In the genomic region with DNA sequence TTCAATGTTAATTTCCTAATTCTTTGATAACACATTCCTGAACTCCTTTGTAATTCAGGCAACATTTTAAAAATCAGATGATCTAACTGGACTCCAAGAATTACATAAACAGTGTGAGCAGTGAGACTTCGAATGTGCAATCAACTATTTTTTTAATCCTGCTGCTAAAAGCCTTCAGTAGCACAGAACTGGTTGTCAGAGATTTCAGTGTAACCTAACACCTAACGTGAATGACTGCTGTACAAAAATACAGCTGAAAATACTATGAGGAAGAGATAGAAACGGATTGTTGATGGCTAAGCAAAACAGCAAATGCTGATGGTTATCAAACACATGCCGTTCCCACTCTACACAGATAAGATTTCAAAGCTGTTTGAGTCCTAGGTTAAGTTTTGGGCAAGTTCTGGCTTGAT, we compare ENCODE assay signal across 8 cellular contexts. TPM values are rescaled to one million over a fixed set of nuclear protein-coding genes. Genes with fewer than 3 reads are reported as not detected.
DNase-seq lines count a peak whose midpoint lies in the region; ATAC-seq and TF ChIP-seq lines count a peak whose summit lies in the region.

No MANE protein-coding gene starts in this region.

- peaks cover 58% of the 10 kb centered on the region for H3K4me1 ChIP-seq in body of pancreas
- H3K4me1 ChIP-seq in right atrium auricular region = peaks cover 0 to 59% of the 10 kb centered on the region in 2 donors
- peaks cover 46% of the 10 kb centered on the region for H3K4me1 ChIP-seq in skeletal muscle satellite cell (ENCODE audit: control insufficient read depth, insufficient read depth, low read length)

- H3K36me3 ChIP-seq in body of pancreas (replicated peaks in 1 of 2; ENCODE audit: insufficient read depth in 1 of 2, low read depth in 2 of 2) = no peaks in the 10 kb centered on the region
- H3K36me3 ChIP-seq in right atrium auricular region = no peaks in the 10 kb centered on the region
- H3K36me3 ChIP-seq in skeletal muscle satellite cell (ENCODE audit: insufficient read depth, low read length) = no peaks in the 10 kb centered on the region

- TF ChIP-seq CTCF in body of pancreas (IDR thresholded peaks at IDR 0.05) = no peak
- TF ChIP-seq CTCF in right atrium auricular region (IDR thresholded peaks at IDR 0.05) = no peak

- H3K27ac ChIP-seq in body of pancreas (peak overlapping the region; percentile 63 to 82 (median 80)), right atrium auricular region (peak overlapping the region; percentile 50 to 71)

- 9 to 11% methylated on average over 4 of the region's 4 CpGs for WGBS in body of pancreas, 2 donors

- peak; percentile 39 for DNase-seq in M059J (ENCODE audit: low read depth)
- DNase-seq in body of pancreas = no peak
- no peak for DNase-seq in right atrium auricular region (ENCODE audit: low spot score)
- DNase-seq in dedifferentiated amniotic fluid mesenchymal stem cell (ENCODE audit: extremely low spot score) = no peak
- no peak for DNase-seq in NOMO-1 treated with dmso at 0.1 percent for 144 hours (lab: John Stamatoyannopoulos, UW; ENCODE audit: unreplicated experiment)

- peak; percentile 75 for ATAC-seq in body of pancreas
- ATAC-seq in GM18861 (IDR thresholded peaks at IDR 0.05; ENCODE audit: unreplicated experiment) = no peak
- no peak for ATAC-seq in HG02610 (IDR thresholded peaks at IDR 0.05; ENCODE audit: unreplicated experiment)

- no peaks in the 10 kb centered on the region for H3K27me3 ChIP-seq in body of pancreas
- no peaks in the 10 kb centered on the region for H3K27me3 ChIP-seq in right atrium auricular region
- no peaks in the 10 kb centered on the region for H3K27me3 ChIP-seq in skeletal muscle satellite cell (ENCODE audit: control insufficient read depth, insufficient read depth, low read length)

- H3K9ac ChIP-seq in skeletal muscle satellite cell (ENCODE audit: low read depth, low read length) = no peak overlapping the region

- no peak for TF ChIP-seq POLR2A in body of pancreas (IDR thresholded peaks at IDR 0.05)

- H3K4me2 ChIP-seq in skeletal muscle satellite cell (ENCODE audit: low read length) = peak overlapping the region; percentile 64

- H3K4me3 ChIP-seq in body of pancreas = no peak overlapping the region
- H3K4me3 ChIP-seq in right atrium auricular region = no peak overlapping the region
- peak overlapping the region; percentile 33 for H3K4me3 ChIP-seq in skeletal muscle satellite cell (ENCODE audit: low read length)

- H3K9me3 ChIP-seq in body of pancreas = no peaks in the 10 kb centered on the region
- no peaks in the 10 kb centered on the region for H3K9me3 ChIP-seq in right atrium auricular region
- no peaks in the 10 kb centered on the region for H3K9me3 ChIP-seq in skeletal muscle satellite cell (replicated peaks; ENCODE audit: low read length)

- intact Hi-C loops in body of pancreas (cut with DNase I) = no loop called here

RNA-seq across cellular contexts. Expression of gene APP, which starts 46.1 kb away (rescaled TPM):
- 278 and 401 TPM in 2 replicates for total RNA-seq in M059J (2014; rRNA removed; shearing (Covaris generic))
- total RNA-seq in body of pancreas = 100 to 1,000 TPM; 256 to 423 TPM
- 100 to 1,000 TPM; 326 to 389 TPM for total RNA-seq in right atrium auricular region
- total RNA-seq in skeletal muscle satellite cell (2012; rRNA removed) = 261 and 279 TPM in 2 replicates
